20 cellular contexts compared by ENCODE assay signal in the genomic region with DNA sequence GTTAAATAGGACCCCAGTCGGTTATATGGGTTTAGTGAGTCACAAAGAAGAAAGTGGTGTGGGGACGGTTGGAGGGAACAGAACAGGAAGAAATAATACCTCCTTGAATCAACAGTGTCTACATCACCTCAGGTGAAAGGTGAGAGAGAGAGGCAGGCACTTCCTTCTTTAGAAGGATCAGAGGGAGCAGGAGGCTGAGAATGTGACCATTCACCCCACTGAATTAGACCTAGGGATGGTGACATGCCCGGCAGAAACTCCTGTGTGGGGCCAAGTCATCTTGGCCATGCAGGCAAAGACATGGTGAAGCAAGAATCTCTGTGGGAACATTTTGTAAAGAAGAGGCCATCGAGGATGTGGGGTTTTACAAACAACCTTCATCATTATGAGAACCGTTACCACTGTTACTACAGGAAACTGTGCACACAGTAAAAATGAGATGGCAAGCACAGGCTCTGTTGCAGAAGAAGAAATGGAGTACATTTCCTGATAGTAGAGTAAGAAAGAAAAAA.
A peak's percentile ranks its signal among the peaks of the same experiment; 100 is the strongest.
DNase-seq lines count a peak whose midpoint lies in the region; ATAC-seq and TF ChIP-seq lines count a peak whose summit lies in the region.
"Had no signal": no experiment of that assay in that cellular context is flagged by ENCODE, and none has a peak within 500 bp of the region (broad histone marks: within the 10 kb centered on the region; RNA-seq: fewer than 3 reads in every experiment).

No MANE protein-coding gene starts in this region.

- no peak overlapping the region for H3K27ac ChIP-seq in ovary
- H3K27ac ChIP-seq: C4-2B, foreskin keratinocyte, pancreas had no signal

- H3K36me3 Mint-ChIP-seq in activated CD8-positive, alpha-beta T cell treated with anti-CD3 and anti-CD28 coated beads for 36 hours (ENCODE audit: low read depth), result peaks cover 2% of the 10 kb centered on the region
- peaks cover 12% of the 10 kb centered on the region for H3K36me3 Mint-ChIP-seq in activated naive CD8-positive, alpha-beta T cell treated with anti-CD3 and anti-CD28 coated beads, Interleukin-2, amount 10 ng/mL, durations not matched to agents 7 days and 5 days
- no peaks in the 10 kb centered on the region for H3K36me3 Mint-ChIP-seq in stimulated activated naive CD8-positive, alpha-beta T cell treated with anti-CD3 and anti-CD28 coated beads, Interleukin-15, Interleukin-2, amounts not matched to agents 100 ng/mL and 50 ng/mL, for 24 hours (ENCODE audit: low read depth)
- H3K36me3 Mint-ChIP-seq: stimulated activated memory B cell treated with anti-CD40 and anti-IgM and Interleukin-4, amounts not matched to agents 10 μg/mL and 1 μg/mL and 100 μg/mL, for 72 hours had no signal

- peaks cover 49% of the 10 kb centered on the region for H3K4me1 Mint-ChIP-seq in activated CD8-positive, alpha-beta T cell treated with anti-CD3 and anti-CD28 coated beads for 36 hours (ENCODE audit: low read depth)
- H3K4me1 Mint-ChIP-seq in activated naive CD8-positive, alpha-beta T cell treated with anti-CD3 and anti-CD28 coated beads, Interleukin-2, amount 10 ng/mL, durations not matched to agents 7 days and 5 days, result peaks cover 39% of the 10 kb centered on the region
- H3K4me1 Mint-ChIP-seq in stimulated activated naive CD8-positive, alpha-beta T cell treated with anti-CD3 and anti-CD28 coated beads, Interleukin-15, Interleukin-2, amounts not matched to agents 100 ng/mL and 50 ng/mL, for 24 hours (ENCODE audit: low read depth), result peaks cover 51% of the 10 kb centered on the region
- H3K4me1 Mint-ChIP-seq: stimulated activated memory B cell treated with anti-CD40 and anti-IgM and Interleukin-4, amounts not matched to agents 10 μg/mL and 1 μg/mL and 100 μg/mL, for 72 hours had no signal

- intact Hi-C loops in activated CD8-positive, alpha-beta T cell treated with anti-CD3 and anti-CD28 coated beads for 36 hours (cut with micrococcal nuclease), result no loop called here
- intact Hi-C loops in ovary (cut with DNase I), result no loop called here

- H3K4me3 Mint-ChIP-seq in activated CD8-positive, alpha-beta T cell treated with anti-CD3 and anti-CD28 coated beads for 36 hours, result peak overlapping the region; percentile 46
- peak overlapping the region; percentile 52 for H3K4me3 Mint-ChIP-seq in activated naive CD8-positive, alpha-beta T cell treated with anti-CD3 and anti-CD28 coated beads, Interleukin-2, amount 10 ng/mL, durations not matched to agents 7 days and 5 days
- H3K4me3 Mint-ChIP-seq in stimulated activated naive CD8-positive, alpha-beta T cell treated with anti-CD3 and anti-CD28 coated beads, Interleukin-15, Interleukin-2, amounts not matched to agents 100 ng/mL and 50 ng/mL, for 24 hours, result peak overlapping the region; percentile 44
- H3K4me3 Mint-ChIP-seq: stimulated activated memory B cell treated with anti-CD40 and anti-IgM and Interleukin-4, amounts not matched to agents 10 μg/mL and 1 μg/mL and 100 μg/mL, for 72 hours had no signal

- peak overlapping the region; percentile 95 for H3K27ac Mint-ChIP-seq in activated CD8-positive, alpha-beta T cell treated with anti-CD3 and anti-CD28 coated beads for 36 hours
- peak overlapping the region; percentile 91 for H3K27ac Mint-ChIP-seq in activated naive CD8-positive, alpha-beta T cell treated with anti-CD3 and anti-CD28 coated beads, Interleukin-2, amount 10 ng/mL, durations not matched to agents 7 days and 5 days
- peak overlapping the region; percentile 96 for H3K27ac Mint-ChIP-seq in stimulated activated naive CD8-positive, alpha-beta T cell treated with anti-CD3 and anti-CD28 coated beads, Interleukin-15, Interleukin-2, amounts not matched to agents 100 ng/mL and 50 ng/mL, for 24 hours
- H3K27ac Mint-ChIP-seq: stimulated activated memory B cell treated with anti-CD40 and anti-IgM and Interleukin-4, amounts not matched to agents 10 μg/mL and 1 μg/mL and 100 μg/mL, for 72 hours had no signal

- peak; percentile 82 for ATAC-seq in activated CD8-positive, alpha-beta T cell treated with anti-CD3 and anti-CD28 coated beads for 36 hours
- ATAC-seq in activated naive CD8-positive, alpha-beta T cell treated with anti-CD3 and anti-CD28 coated beads, Interleukin-2, amount 10 ng/mL, durations not matched to agents 7 days and 5 days (ENCODE audit: low read depth), result peak; percentile 82
- ATAC-seq: foreskin keratinocyte; left cardiac atrium; pancreas; stimulated activated memory B cell treated with anti-CD40 and anti-IgM and Interleukin-4, amounts not matched to agents 10 μg/mL and 1 μg/mL and 100 μg/mL, for 72 hours had no signal

- no peak overlapping the region for H3K4me3 ChIP-seq in ovary
- H3K4me3 ChIP-seq: pancreas had no signal

- H3K27me3 ChIP-seq in ovary, result no peaks in the 10 kb centered on the region
- H3K27me3 ChIP-seq: foreskin keratinocyte, pancreas had no signal

- H3K9me3 Mint-ChIP-seq in activated CD8-positive, alpha-beta T cell treated with anti-CD3 and anti-CD28 coated beads for 36 hours, result no peaks in the 10 kb centered on the region
- H3K9me3 Mint-ChIP-seq in activated naive CD8-positive, alpha-beta T cell treated with anti-CD3 and anti-CD28 coated beads, Interleukin-2, amount 10 ng/mL, durations not matched to agents 7 days and 5 days, result peaks cover 2% of the 10 kb centered on the region
- H3K9me3 Mint-ChIP-seq in stimulated activated naive CD8-positive, alpha-beta T cell treated with anti-CD3 and anti-CD28 coated beads, Interleukin-15, Interleukin-2, amounts not matched to agents 100 ng/mL and 50 ng/mL, for 24 hours, result peaks cover 6% of the 10 kb centered on the region

- peak; percentile 26 for DNase-seq in activated naive CD4-positive, alpha-beta T cell treated with Interleukin-2 at 50 U/mL for 16 hours
- no peak for DNase-seq in activated naive CD4-positive, alpha-beta T cell (lab: John Stamatoyannopoulos, UW)
- DNase-seq in activated CD8-positive, alpha-beta T cell treated with anti-CD3 and anti-CD28 coated beads for 36 hours, result peak; percentile 52
- peak; percentile 52 for DNase-seq in activated naive CD8-positive, alpha-beta T cell treated with anti-CD3 and anti-CD28 coated beads, Interleukin-2, amount 10 ng/mL, durations not matched to agents 7 days and 5 days
- DNase-seq in NCI-H748 treated with DMSO at 0.1 percent for 48 hours (lab: John Stamatoyannopoulos, UW) (no peak), GM19240 (ENCODE audit: insufficient read length, low spot score) (no peak), ovary (no peak)
- DNase-seq: amniotic stem cell, DMS79 treated with DMSO at 0.1 percent for 48 hours, foreskin keratinocyte, HCEC 1CT, left cardiac atrium, NCI-H1694 treated with DMSO at 0.1 percent for 48 hours, NCI-H446, pancreas, Right ventricle myocardium superior, T1000 had no signal

- POLR2A ChIA-PET in activated CD8-positive, alpha-beta T cell treated with anti-CD3 and anti-CD28 coated beads for 36 hours (lab: Charles Lee), result interaction anchor here (0.8 to 1.0 kb wide), 4 partner anchors 12 to 388 kb away, joined by 3 to 5 read pairs (median 4); no protein-coding TSS in a partner anchor
- POLR2A ChIA-PET in activated naive CD8-positive, alpha-beta T cell treated with anti-CD3 and anti-CD28 coated beads, Interleukin-2, amount 10 ng/mL, durations not matched to agents 7 days and 5 days (lab: Charles Lee), result interaction anchor here (1.7 to 1.9 kb wide), 2 partner anchors 16 to 142 kb away, joined by 5 to 14 read pairs; no protein-coding TSS in a partner anchor

- no peak for TF ChIP-seq CTCF in activated CD8-positive, alpha-beta T cell treated with anti-CD3 and anti-CD28 coated beads for 36 hours (IDR thresholded peaks at IDR 0.05)
- TF ChIP-seq CTCF in ovary (IDR thresholded peaks at IDR 0.05), result no peak

- no peak for TF ChIP-seq POLR2A in ovary (IDR thresholded peaks at IDR 0.05)

- no peaks in the 10 kb centered on the region for H3K9me3 ChIP-seq in ovary
- H3K9me3 ChIP-seq: pancreas had no signal

- no peaks in the 10 kb centered on the region for H3K36me3 ChIP-seq in ovary
- H3K36me3 ChIP-seq: pancreas had no signal

- 72 to 77% (median 73%) methylated on average over 5 of the region's 5 CpGs for WGBS in ovary, 3 donors

- no peaks in the 10 kb centered on the region for H3K4me1 ChIP-seq in ovary (ENCODE audit: insufficient read depth)
- H3K4me1 ChIP-seq: foreskin keratinocyte, pancreas had no signal

- CTCF ChIA-PET in activated CD8-positive, alpha-beta T cell treated with anti-CD3 and anti-CD28 coated beads for 36 hours (lab: Charles Lee), result interaction anchor here (1.2 to 1.9 kb wide), 2 partner anchors 15 to 142 kb away, joined by 4 to 5 read pairs; no protein-coding TSS in a partner anchor

- no peaks in the 10 kb centered on the region for H3K27me3 Mint-ChIP-seq in activated CD8-positive, alpha-beta T cell treated with anti-CD3 and anti-CD28 coated beads for 36 hours
- no peaks in the 10 kb centered on the region for H3K27me3 Mint-ChIP-seq in activated naive CD8-positive, alpha-beta T cell treated with anti-CD3 and anti-CD28 coated beads, Interleukin-2, amount 10 ng/mL, durations not matched to agents 7 days and 5 days
- H3K27me3 Mint-ChIP-seq in stimulated activated naive CD8-positive, alpha-beta T cell treated with anti-CD3 and anti-CD28 coated beads, Interleukin-15, Interleukin-2, amounts not matched to agents 100 ng/mL and 50 ng/mL, for 24 hours, result no peaks in the 10 kb centered on the region
- H3K27me3 Mint-ChIP-seq: stimulated activated memory B cell treated with anti-CD40 and anti-IgM and Interleukin-4, amounts not matched to agents 10 μg/mL and 1 μg/mL and 100 μg/mL, for 72 hours had no signal

- TF ChIP-seq EP300 in ovary (IDR thresholded peaks at IDR 0.05), result no peak

Comparison
In these comparisons a context has a peak if more than half of its experiments do, and no peak if none do; other contexts are left out.
1. DNase-seq: peak in activated naive CD4-positive, alpha-beta T cell treated with Interleukin-2 at 50 U/mL for 16 hours (single experiment), activated CD8-positive, alpha-beta T cell treated with anti-CD3 and anti-CD28 coated beads for 36 hours (single experiment) and activated naive CD8-positive, alpha-beta T cell treated with anti-CD3 and anti-CD28 coated beads, Interleukin-2, amount 10 ng/mL, durations not matched to agents 7 days and 5 days (single experiment); none in activated naive CD4-positive, alpha-beta T cell (0 of 4), NCI-H748 treated with DMSO at 0.1 percent for 48 hours (single experiment), GM19240 (single experiment) and ovary (0 of 5).
2. Peak in every context shown above with its lines, with median percentiles within 50 percentile points of each other: H3K27ac Mint-ChIP-seq and H3K4me3 Mint-ChIP-seq.